In the genomic region with DNA sequence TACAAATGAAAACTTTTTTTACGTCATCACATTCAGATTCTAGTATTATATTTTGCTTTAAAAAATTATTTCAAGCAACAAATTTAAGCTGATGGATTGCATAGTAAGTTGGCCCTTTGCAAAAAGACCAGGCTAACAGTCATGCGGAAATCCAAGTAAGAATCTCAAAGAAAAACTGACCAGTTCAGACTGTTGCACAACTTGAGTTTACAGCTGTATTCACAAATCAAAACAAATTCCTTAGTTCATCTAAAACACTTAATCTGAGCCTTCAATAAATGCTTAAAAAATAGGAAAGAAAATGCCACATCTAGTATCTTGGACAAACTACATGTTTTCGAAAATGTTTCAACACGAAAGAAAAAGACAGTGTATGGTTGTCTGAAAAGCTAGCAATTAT, we compare ENCODE assay signal across 8 cellular contexts.
DNase-seq lines count a peak whose midpoint lies in the region; ATAC-seq and TF ChIP-seq lines count a peak whose summit lies in the region.

No MANE protein-coding gene starts in this region.

- peak overlapping the region; percentile 99 for H3K4me3 Mint-ChIP-seq in stimulated activated naive CD8-positive, alpha-beta T cell treated with anti-CD3 and anti-CD28 coated beads, Interleukin-15, Interleukin-2, amounts not matched to agents 100 ng/mL and 50 ng/mL, for 24 hours

- ATAC-seq in stimulated activated naive CD8-positive, alpha-beta T cell treated with anti-CD3 and anti-CD28 coated beads, Interleukin-15, Interleukin-2, amounts not matched to agents 100 U/mL and 50 U/mL, for 24 hours: no peak
- ATAC-seq in HG03108 (IDR thresholded peaks at IDR 0.05; ENCODE audit: unreplicated experiment) (no peak), HG02970 (IDR thresholded peaks at IDR 0.05; ENCODE audit: low FRiP score, unreplicated experiment) (no peak)

- H3K4me3 ChIP-seq in cardiac fibroblast (replicated peaks in 1 of 2; ENCODE audit: low read depth in 2 of 2, low read length in 2 of 2) (peak overlapping the region; percentile 83 to 88), mucosa of rectum (ENCODE audit: low read length in 2 of 2) (peak overlapping the region; percentile 100)

- DNase-seq in stimulated activated naive CD8-positive, alpha-beta T cell treated with anti-CD3 and anti-CD28 coated beads, Interleukin-15, Interleukin-2, amounts not matched to agents 100 U/mL and 50 U/mL, for 24 hours: no peak
- DNase-seq in cardiac fibroblast (ENCODE audit: low read depth in 2 of 2) (peak in 1 of 2 donors; percentile 2), MV-4-11 (lab: John Stamatoyannopoulos, UW) (no peak)
- DNase-seq in effector CD8-positive, alpha-beta T cell (lab: John Stamatoyannopoulos, UW): no peak

- H3K27ac ChIP-seq in mucosa of rectum (ENCODE audit: low read depth in 2 of 2, low read length in 2 of 2): no peak overlapping the region

- peaks cover 56% of the 10 kb centered on the region for H3K4me1 Mint-ChIP-seq in stimulated activated naive CD8-positive, alpha-beta T cell treated with anti-CD3 and anti-CD28 coated beads, Interleukin-15, Interleukin-2, amounts not matched to agents 100 ng/mL and 50 ng/mL, for 24 hours (ENCODE audit: low read depth)

- H3K36me3 ChIP-seq in mucosa of rectum (ENCODE audit: control insufficient read depth in 2 of 2, insufficient read depth in 2 of 2, low read length in 2 of 2): peaks cover 22 to 37% of the 10 kb centered on the region in 2 donors

- peaks cover 15 to 18% of the 10 kb centered on the region in 2 donors for H3K4me1 ChIP-seq in mucosa of rectum (ENCODE audit: control insufficient read depth in 2 of 2, insufficient read depth in 2 of 2, low read length in 2 of 2)

- peaks cover 63% of the 10 kb centered on the region for H3K36me3 Mint-ChIP-seq in stimulated activated naive CD8-positive, alpha-beta T cell treated with anti-CD3 and anti-CD28 coated beads, Interleukin-15, Interleukin-2, amounts not matched to agents 100 ng/mL and 50 ng/mL, for 24 hours (ENCODE audit: low read depth)

- no peak for TF ChIP-seq CTCF in cardiac fibroblast (IDR thresholded peaks at IDR 0.05; ENCODE audit: low read depth, low read length)

- no peaks in the 10 kb centered on the region for H3K27me3 Mint-ChIP-seq in stimulated activated naive CD8-positive, alpha-beta T cell treated with anti-CD3 and anti-CD28 coated beads, Interleukin-15, Interleukin-2, amounts not matched to agents 100 ng/mL and 50 ng/mL, for 24 hours

- H3K9me3 ChIP-seq in mucosa of rectum (ENCODE audit: control insufficient read depth in 2 of 2, low read length in 2 of 2): no peaks in the 10 kb centered on the region

- no peaks in the 10 kb centered on the region for H3K27me3 ChIP-seq in mucosa of rectum (ENCODE audit: control insufficient read depth in 2 of 2, insufficient read depth in 2 of 2, low read length in 2 of 2)

- H3K27ac Mint-ChIP-seq in stimulated activated naive CD8-positive, alpha-beta T cell treated with anti-CD3 and anti-CD28 coated beads, Interleukin-15, Interleukin-2, amounts not matched to agents 100 ng/mL and 50 ng/mL, for 24 hours: peak overlapping the region; percentile 100

- H3K9me3 Mint-ChIP-seq in stimulated activated naive CD8-positive, alpha-beta T cell treated with anti-CD3 and anti-CD28 coated beads, Interleukin-15, Interleukin-2, amounts not matched to agents 100 ng/mL and 50 ng/mL, for 24 hours: peaks cover 5% of the 10 kb centered on the region

- peak overlapping the region; percentile 98 to 99 for H3K9ac ChIP-seq in mucosa of rectum (ENCODE audit: low read depth in 1 of 2, low read length in 2 of 2)
